9 cellular contexts compared by ENCODE assay signal in the genomic region with DNA sequence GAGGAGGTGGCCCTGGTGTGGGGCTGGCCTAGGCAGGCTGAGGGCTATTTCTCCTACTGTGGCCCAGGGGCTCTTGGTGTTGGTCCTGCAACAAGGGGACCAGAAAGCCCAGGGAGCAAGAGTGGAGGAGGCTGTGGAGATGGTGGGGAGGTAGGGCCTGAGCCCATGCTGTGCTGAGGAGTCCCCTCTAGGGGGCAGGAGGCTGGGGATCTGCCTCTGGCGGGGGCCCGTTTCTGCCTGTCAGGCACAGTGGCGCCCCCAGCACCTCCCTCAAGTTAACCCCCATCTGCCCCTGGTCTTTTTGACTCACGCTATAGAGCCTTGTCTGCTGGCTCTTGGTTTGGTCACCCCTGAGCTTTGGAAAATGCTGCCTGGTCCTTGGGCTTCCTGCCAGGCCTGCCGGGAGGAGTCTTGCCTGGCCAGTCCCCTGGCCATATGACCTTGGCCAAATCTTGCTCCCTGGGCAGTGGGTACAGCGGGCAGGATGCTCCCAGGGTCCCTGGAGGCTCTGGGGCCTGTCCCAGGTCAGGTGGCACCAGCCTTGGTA. TPM values are rescaled to one million over a fixed set of nuclear protein-coding genes. Genes with fewer than 3 reads are reported as not detected.
DNase-seq lines count a peak whose midpoint lies in the region; ATAC-seq and TF ChIP-seq lines count a peak whose summit lies in the region.
"Had no signal": no experiment of that assay in that cellular context is flagged by ENCODE, and none has a peak within 500 bp of the region (broad histone marks: within the 10 kb centered on the region; RNA-seq: fewer than 3 reads in every experiment).

No MANE protein-coding gene starts in this region.

- peak; percentile 18 for ATAC-seq in Panc1
- ATAC-seq in stimulated activated memory B cell treated with anti-CD40 and anti-IgM and Interleukin-4, amounts not matched to agents 10 μg/mL and 1 μg/mL and 100 μg/mL, for 72 hours, result peak; percentile 40
- ATAC-seq in GM19455 (IDR thresholded peaks at IDR 0.05; ENCODE audit: unreplicated experiment), result no peak
- ATAC-seq in HG02798 (IDR thresholded peaks at IDR 0.05; ENCODE audit: poor library complexity, unreplicated experiment), result no peak

- peak; percentile 51 for DNase-seq in activated CD4-positive, alpha-beta T cell treated with anti-CD3 and anti-CD28 coated beads for 48 hours
- no peak for DNase-seq in activated CD4-positive, alpha-beta T cell treated with anti-CD3 and anti-CD28 coated beads for 4 hours
- DNase-seq in Panc1 (ENCODE audit: low read depth, low spot score), result no peak
- DNase-seq in epithelial cell of prostate (ENCODE audit: low read depth, low spot score), result no peak
- DNase-seq in SHP77 treated with DMSO at 0.1 percent for 48 hours (lab: John Stamatoyannopoulos, UW), result no peak

- H3K4me3 ChIP-seq in Panc1 (ENCODE audit: low read depth in 2 of 2, low read length in 2 of 2), result peak overlapping the region; percentile 7 to 29; a peak in 3 of 4 replicates
- H3K4me3 ChIP-seq: ovary had no signal

- peak overlapping the region; percentile 99 for H3K27ac ChIP-seq in Panc1 (ENCODE audit: low read length)
- peak overlapping the region; percentile 75 for H3K27ac ChIP-seq in epithelial cell of prostate
- H3K27ac ChIP-seq: ovary had no signal

- CTCF ChIA-PET in Panc1 (lab: Charles Lee), result interaction anchor here (1.7 to 1.8 kb wide), 2 partner anchors 16 to 57 kb away, joined by 5 to 9 read pairs; no protein-coding TSS in a partner anchor

- peaks cover 81% of the 10 kb centered on the region for H3K27me3 Mint-ChIP-seq in stimulated activated memory B cell treated with anti-CD40 and anti-IgM and Interleukin-4, amounts not matched to agents 10 μg/mL and 1 μg/mL and 100 μg/mL, for 72 hours

- in situ Hi-C loops in Panc1 (cut with HindIII; ENCODE audit: low pct_unique_long_range_greater_than_20kb, low sequenced_read_pairs), result no loop called here

- POLR2A ChIA-PET in Panc1 (lab: Charles Lee), result no interaction called here

- H3K27me3 ChIP-seq in Panc1 (ENCODE audit: control insufficient read depth, insufficient read depth, low read length), result no peaks in the 10 kb centered on the region
- H3K27me3 ChIP-seq: ovary had no signal

- H3K9me3 Mint-ChIP-seq in stimulated activated memory B cell treated with anti-CD40 and anti-IgM and Interleukin-4, amounts not matched to agents 10 μg/mL and 1 μg/mL and 100 μg/mL, for 72 hours, result no peaks in the 10 kb centered on the region

- no peaks in the 10 kb centered on the region for H3K36me3 Mint-ChIP-seq in stimulated activated memory B cell treated with anti-CD40 and anti-IgM and Interleukin-4, amounts not matched to agents 10 μg/mL and 1 μg/mL and 100 μg/mL, for 72 hours

- intact Hi-C loops in Panc1 (cut with micrococcal nuclease; ENCODE audit: unreplicated experiment), result no loop called here

- H3K36me3 ChIP-seq in Panc1 (ENCODE audit: control insufficient read depth, insufficient read depth, low read length), result no peaks in the 10 kb centered on the region
- H3K36me3 ChIP-seq: ovary had no signal

- H3K4me1 Mint-ChIP-seq in stimulated activated memory B cell treated with anti-CD40 and anti-IgM and Interleukin-4, amounts not matched to agents 10 μg/mL and 1 μg/mL and 100 μg/mL, for 72 hours, result peaks cover 14% of the 10 kb centered on the region

- H3K9me3 ChIP-seq in Panc1 (ENCODE audit: control insufficient read depth, insufficient read depth, low read depth, low read length), result no peaks in the 10 kb centered on the region
- H3K9me3 ChIP-seq: ovary had no signal

- no peak overlapping the region for H3K27ac Mint-ChIP-seq in stimulated activated memory B cell treated with anti-CD40 and anti-IgM and Interleukin-4, amounts not matched to agents 10 μg/mL and 1 μg/mL and 100 μg/mL, for 72 hours

- H3K4me3 Mint-ChIP-seq in stimulated activated memory B cell treated with anti-CD40 and anti-IgM and Interleukin-4, amounts not matched to agents 10 μg/mL and 1 μg/mL and 100 μg/mL, for 72 hours, result no peak overlapping the region

- no TSS peak for BruUV-seq in Panc1 (replicated peaks; lab: Mats Ljungman, UMichigan)

- H3K4me1 ChIP-seq in Panc1 (ENCODE audit: control insufficient read depth, insufficient read depth, low read length), result peaks cover 87% of the 10 kb centered on the region

- TF ChIP-seq CTCF in Panc1 (IDR thresholded peaks at IDR 0.05), result peak; percentile 89

RNA-seq across cellular contexts. Expression of a gene that starts 5.9 kb away (rescaled TPM):
- 125 TPM for total RNA-seq in Panc1 (2021; ENCODE audit: unreplicated experiment)
- 117 TPM for polyA plus RNA-seq in Panc1 (2012; ENCODE audit: insufficient read length)

RNA-seq across cellular contexts. Expression of a gene that starts 49.2 kb away (rescaled TPM):
- 43.7 TPM for total RNA-seq in Panc1 (2021; ENCODE audit: unreplicated experiment)
- polyA plus RNA-seq in Panc1 (2012; ENCODE audit: insufficient read length), result 39.1 TPM

Comparison
In these comparisons a context has a peak if more than half of its experiments do, and no peak if none do; other contexts are left out.
1. ATAC-seq: peak in Panc1 (single experiment) and stimulated activated memory B cell treated with anti-CD40 and anti-IgM and Interleukin-4, amounts not matched to agents 10 μg/mL and 1 μg/mL and 100 μg/mL, for 72 hours (single experiment); none in GM19455 (single experiment) and HG02798 (single experiment).